ENCODE assay signal across 1 cellular context in the genomic region with DNA sequence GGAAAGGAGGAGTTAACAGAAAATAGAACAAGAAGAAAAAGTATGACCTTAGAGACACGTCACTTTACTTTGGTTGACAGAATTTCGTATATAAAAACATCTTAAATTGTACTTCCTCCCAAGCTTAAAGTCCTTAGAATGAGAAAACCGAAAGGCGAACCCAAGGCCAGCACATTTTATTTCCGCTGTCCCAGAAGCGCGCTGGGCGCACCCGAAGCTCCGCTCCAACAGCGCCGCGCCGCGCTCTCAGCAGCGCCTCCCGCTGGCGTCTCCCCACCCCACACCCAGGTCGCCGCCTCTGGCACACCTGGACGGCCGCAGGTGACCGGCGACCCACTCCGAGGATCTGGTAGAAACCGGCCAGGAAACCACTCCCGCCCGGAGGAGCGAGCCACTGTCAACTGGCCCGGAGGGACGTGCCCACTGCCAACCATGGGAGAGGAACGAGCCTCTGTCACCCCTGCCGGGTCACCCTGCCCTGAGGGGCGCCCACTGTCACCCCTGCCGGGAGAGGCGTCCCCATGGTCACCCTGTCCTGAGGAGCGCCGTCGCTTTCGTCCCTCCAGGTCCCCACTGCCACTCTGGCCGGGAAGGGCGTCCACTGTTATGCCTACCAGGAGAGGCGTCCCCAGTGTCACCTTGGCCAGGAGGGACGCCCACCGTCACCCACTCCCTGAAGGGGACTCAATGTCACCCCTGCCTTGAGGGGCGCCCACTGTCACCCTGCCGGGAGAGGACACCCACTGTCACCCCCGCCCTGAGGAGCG.
A peak's percentile ranks its signal among the peaks of the same experiment; 100 is the strongest.
TF ChIP-seq lines count a peak whose summit lies in the region.

No MANE protein-coding gene starts in this region.

TF ChIP-seq in HepG2, 621 proteins besides CTCF, POLR2A, EP300 and RAD21 (continued from another document and continues in another):
- TF ChIP-seq KLF12 (CRISPR knock-in tag; IDR thresholded peaks at IDR 0.05; ENCODE audit: borderline replicate concordance) (no peak), ZNF619 (CRISPR knock-in tag; IDR thresholded peaks at IDR 0.05) (peak; percentile 74; the same call in 1 of the 2 replicates), ZBTB3 (CRISPR knock-in tag; IDR thresholded peaks at IDR 0.05; ENCODE audit: borderline replicate concordance, low read depth) (no peak), SNAPC2 (CRISPR knock-in tag; IDR thresholded peaks at IDR 0.05) (no peak; the same call in 1 of the 2 replicates), ZNF558 (CRISPR knock-in tag; IDR thresholded peaks at IDR 0.05; ENCODE audit: borderline replicate concordance) (0 out of 2 replicates have a peak, but pooled peaks have one; percentile 72), MEIS2 (CRISPR knock-in tag; IDR thresholded peaks at IDR 0.05) (peak; percentile 76; the same call in 1 of the 2 replicates), TEAD3 (CRISPR knock-in tag; optimal IDR thresholded peaks at IDR 0.05; ENCODE audit: borderline replicate concordance) (peak; percentile 76), ZNF616 (CRISPR knock-in tag; IDR thresholded peaks at IDR 0.05; ENCODE audit: low read depth) (peak; percentile 63; the same call in 1 of the 2 replicates), ZNF790 (CRISPR knock-in tag; IDR thresholded peaks at IDR 0.05; ENCODE audit: borderline replicate concordance) (0 out of 2 replicates have a peak, but pooled peaks have one; percentile 40), SALL2 (CRISPR knock-in tag; IDR thresholded peaks at IDR 0.05) (no peak), TEF (CRISPR knock-in tag; IDR thresholded peaks at IDR 0.05) (no peak), ZNF326 (CRISPR knock-in tag; IDR thresholded peaks at IDR 0.05; ENCODE audit: borderline replicate concordance) (no peak), ZNF747 (CRISPR knock-in tag; IDR thresholded peaks at IDR 0.05; ENCODE audit: borderline replicate concordance) (peak; percentile 55; the same call in 1 of the 2 replicates), ZFP82 (CRISPR knock-in tag; IDR thresholded peaks at IDR 0.05; ENCODE audit: borderline replicate concordance) (peak; percentile 91; the same call in 1 of the 2 replicates), CBX5 (CRISPR knock-in tag; IDR thresholded peaks at IDR 0.05; ENCODE audit: borderline replicate concordance) (peak; percentile 88; the same call in 1 of the 2 replicates), IRX3 (CRISPR knock-in tag; IDR thresholded peaks at IDR 0.05; ENCODE audit: borderline replicate concordance, low read depth) (no peak), ZNF512 (CRISPR knock-in tag; IDR thresholded peaks at IDR 0.05) (no peak; the same call in 1 of the 2 replicates), ZNF10 (CRISPR knock-in tag; IDR thresholded peaks at IDR 0.05; ENCODE audit: borderline replicate concordance, low read depth) (no peak), ZBTB46 (CRISPR knock-in tag; IDR thresholded peaks at IDR 0.05; ENCODE audit: borderline replicate concordance) (no peak), ZNF724P (CRISPR knock-in tag; IDR thresholded peaks at IDR 0.05; ENCODE audit: borderline replicate concordance) (peak; percentile 75; the same call in 1 of the 2 replicates), KDM1A (CRISPR knock-in tag; IDR thresholded peaks at IDR 0.05) (0 out of 2 replicates have a peak, but pooled peaks have one; percentile 58), KLF16 (CRISPR knock-in tag; IDR thresholded peaks at IDR 0.05) (peak in 1 of 2 experiments; percentile 65; a peak in 1 of 4 replicates), ZZZ3 (CRISPR knock-in tag; IDR thresholded peaks at IDR 0.05; ENCODE audit: borderline replicate concordance) (no peak), NFE2 (CRISPR knock-in tag; IDR thresholded peaks at IDR 0.05) (no peak), ZNF549 (CRISPR knock-in tag; IDR thresholded peaks at IDR 0.05) (no peak), RFX3 (CRISPR knock-in tag; IDR thresholded peaks at IDR 0.05) (no peak), ZNF607 (CRISPR knock-in tag; IDR thresholded peaks at IDR 0.05; ENCODE audit: borderline replicate concordance) (0 out of 2 replicates have a peak, but pooled peaks have one; percentile 53), FOXK1 (CRISPR knock-in tag; IDR thresholded peaks at IDR 0.05; ENCODE audit: borderline replicate concordance, low read depth) (peak; percentile 80; the same call in 1 of the 2 replicates), NR1H2 (CRISPR knock-in tag; IDR thresholded peaks at IDR 0.05; ENCODE audit: borderline replicate concordance, low read depth) (peak; percentile 92; the same call in 1 of the 2 replicates), KLF15 (CRISPR knock-in tag; IDR thresholded peaks at IDR 0.05; ENCODE audit: borderline replicate concordance) (no peak), MED1 (CRISPR knock-in tag; IDR thresholded peaks at IDR 0.05) (peak; percentile 74), SIX4 (CRISPR knock-in tag; IDR thresholded peaks at IDR 0.05) (peak; percentile 55), ZFAT (CRISPR knock-in tag; conservative IDR thresholded peaks at IDR 0.05) (no peak), ZFP1 (CRISPR knock-in tag; IDR thresholded peaks at IDR 0.05) (0 out of 2 replicates have a peak, but pooled peaks have one; percentile 46), CREM (IDR thresholded peaks at IDR 0.05) (no peak), CREM (CRISPR knock-in tag; IDR thresholded peaks at IDR 0.05) (no peak), JUN (CRISPR knock-in tag; IDR thresholded peaks at IDR 0.05) (peak; percentile 56; the same call in 1 of the 2 replicates), PHF21A (CRISPR knock-in tag; IDR thresholded peaks at IDR 0.05) (peak; percentile 72; the same call in 1 of the 2 replicates), ZNF781 (CRISPR knock-in tag; IDR thresholded peaks at IDR 0.05; ENCODE audit: borderline replicate concordance, not compliant biosample characterization) (peak; percentile 83), MZF1 (CRISPR knock-in tag; IDR thresholded peaks at IDR 0.05; ENCODE audit: borderline replicate concordance) (no peak), ZNF256 (CRISPR knock-in tag; conservative IDR thresholded peaks at IDR 0.05) (no peak), ZNF263 (CRISPR knock-in tag; IDR thresholded peaks at IDR 0.05) (no peak), FOXK2 (IDR thresholded peaks at IDR 0.05) (no peak), TBX3 (IDR thresholded peaks at IDR 0.05; ENCODE audit: borderline replicate concordance) (no peak)
- TF ChIP-seq, protein P1, sequence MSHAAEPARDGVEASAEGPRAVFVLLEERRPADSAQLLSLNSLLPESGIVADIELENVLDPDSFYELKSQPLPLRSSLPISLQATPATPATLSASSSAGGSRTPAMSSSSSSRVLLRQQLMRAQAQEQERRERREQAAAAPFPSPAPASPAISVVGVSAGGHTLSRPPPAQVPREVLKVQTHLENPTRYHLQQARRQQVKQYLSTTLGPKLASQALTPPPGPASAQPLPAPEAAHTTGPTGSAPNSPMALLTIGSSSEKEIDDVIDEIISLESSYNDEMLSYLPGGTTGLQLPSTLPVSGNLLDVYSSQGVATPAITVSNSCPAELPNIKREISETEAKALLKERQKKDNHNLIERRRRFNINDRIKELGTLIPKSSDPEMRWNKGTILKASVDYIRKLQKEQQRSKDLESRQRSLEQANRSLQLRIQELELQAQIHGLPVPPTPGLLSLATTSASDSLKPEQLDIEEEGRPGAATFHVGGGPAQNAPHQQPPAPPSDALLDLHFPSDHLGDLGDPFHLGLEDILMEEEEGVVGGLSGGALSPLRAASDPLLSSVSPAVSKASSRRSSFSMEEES (CRISPR knock-in tag; IDR thresholded peaks at IDR 0.05), result no peak
- TF ChIP-seq, protein P2, sequence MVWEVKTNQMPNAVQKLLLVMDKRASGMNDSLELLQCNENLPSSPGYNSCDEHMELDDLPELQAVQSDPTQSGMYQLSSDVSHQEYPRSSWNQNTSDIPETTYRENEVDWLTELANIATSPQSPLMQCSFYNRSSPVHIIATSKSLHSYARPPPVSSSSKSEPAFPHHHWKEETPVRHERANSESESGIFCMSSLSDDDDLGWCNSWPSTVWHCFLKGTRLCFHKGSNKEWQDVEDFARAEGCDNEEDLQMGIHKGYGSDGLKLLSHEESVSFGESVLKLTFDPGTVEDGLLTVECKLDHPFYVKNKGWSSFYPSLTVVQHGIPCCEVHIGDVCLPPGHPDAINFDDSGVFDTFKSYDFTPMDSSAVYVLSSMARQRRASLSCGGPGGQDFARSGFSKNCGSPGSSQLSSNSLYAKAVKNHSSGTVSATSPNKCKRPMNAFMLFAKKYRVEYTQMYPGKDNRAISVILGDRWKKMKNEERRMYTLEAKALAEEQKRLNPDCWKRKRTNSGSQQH (CRISPR knock-in tag; IDR thresholded peaks at IDR 0.05; ENCODE audit: low read depth), result peak; percentile 63; the same call in 1 of the 2 replicates
- TF ChIP-seq, protein P3, sequence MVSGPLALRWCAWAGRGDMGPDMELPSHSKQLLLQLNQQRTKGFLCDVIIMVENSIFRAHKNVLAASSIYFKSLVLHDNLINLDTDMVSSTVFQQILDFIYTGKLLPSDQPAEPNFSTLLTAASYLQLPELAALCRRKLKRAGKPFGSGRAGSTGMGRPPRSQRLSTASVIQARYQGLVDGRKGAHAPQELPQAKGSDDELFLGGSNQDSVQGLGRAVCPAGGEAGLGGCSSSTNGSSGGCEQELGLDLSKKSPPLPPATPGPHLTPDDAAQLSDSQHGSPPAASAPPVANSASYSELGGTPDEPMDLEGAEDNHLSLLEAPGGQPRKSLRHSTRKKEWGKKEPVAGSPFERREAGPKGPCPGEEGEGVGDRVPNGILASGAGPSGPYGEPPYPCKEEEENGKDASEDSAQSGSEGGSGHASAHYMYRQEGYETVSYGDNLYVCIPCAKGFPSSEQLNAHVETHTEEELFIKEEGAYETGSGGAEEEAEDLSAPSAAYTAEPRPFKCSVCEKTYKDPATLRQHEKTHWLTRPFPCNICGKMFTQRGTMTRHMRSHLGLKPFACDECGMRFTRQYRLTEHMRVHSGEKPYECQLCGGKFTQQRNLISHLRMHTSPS (CRISPR knock-in tag; IDR thresholded peaks at IDR 0.05; ENCODE audit: low read depth), result peak; percentile 57; the same call in 1 of the 2 replicates
- TF ChIP-seq, protein P4, sequence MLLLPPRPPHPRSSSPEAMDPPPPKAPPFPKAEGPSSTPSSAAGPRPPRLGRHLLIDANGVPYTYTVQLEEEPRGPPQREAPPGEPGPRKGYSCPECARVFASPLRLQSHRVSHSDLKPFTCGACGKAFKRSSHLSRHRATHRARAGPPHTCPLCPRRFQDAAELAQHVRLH (CRISPR knock-in tag; IDR thresholded peaks at IDR 0.05; ENCODE audit: borderline replicate concordance, low read depth), result peak; percentile 95; the same call in 1 of the 2 replicates
- TF ChIP-seq, protein P5, sequence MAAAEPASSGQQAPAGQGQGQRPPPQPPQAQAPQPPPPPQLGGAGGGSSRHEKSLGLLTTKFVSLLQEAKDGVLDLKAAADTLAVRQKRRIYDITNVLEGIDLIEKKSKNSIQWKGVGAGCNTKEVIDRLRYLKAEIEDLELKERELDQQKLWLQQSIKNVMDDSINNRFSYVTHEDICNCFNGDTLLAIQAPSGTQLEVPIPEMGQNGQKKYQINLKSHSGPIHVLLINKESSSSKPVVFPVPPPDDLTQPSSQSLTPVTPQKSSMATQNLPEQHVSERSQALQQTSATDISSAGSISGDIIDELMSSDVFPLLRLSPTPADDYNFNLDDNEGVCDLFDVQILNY (CRISPR knock-in tag; conservative IDR thresholded peaks at IDR 0.05), result 0 out of 2 replicates have a peak, but pooled peaks have one; percentile 54
- TF ChIP-seq, protein P6, sequence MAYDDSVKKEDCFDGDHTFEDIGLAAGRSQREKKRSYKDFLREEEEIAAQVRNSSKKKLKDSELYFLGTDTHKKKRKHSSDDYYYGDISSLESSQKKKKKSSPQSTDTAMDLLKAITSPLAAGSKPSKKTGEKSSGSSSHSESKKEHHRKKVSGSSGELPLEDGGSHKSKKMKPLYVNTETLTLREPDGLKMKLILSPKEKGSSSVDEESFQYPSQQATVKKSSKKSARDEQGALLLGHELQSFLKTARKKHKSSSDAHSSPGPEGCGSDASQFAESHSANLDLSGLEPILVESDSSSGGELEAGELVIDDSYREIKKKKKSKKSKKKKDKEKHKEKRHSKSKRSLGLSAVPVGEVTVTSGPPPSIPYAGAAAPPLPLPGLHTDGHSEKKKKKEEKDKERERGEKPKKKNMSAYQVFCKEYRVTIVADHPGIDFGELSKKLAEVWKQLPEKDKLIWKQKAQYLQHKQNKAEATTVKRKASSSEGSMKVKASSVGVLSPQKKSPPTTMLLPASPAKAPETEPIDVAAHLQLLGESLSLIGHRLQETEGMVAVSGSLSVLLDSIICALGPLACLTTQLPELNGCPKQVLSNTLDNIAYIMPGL (CRISPR knock-in tag; IDR thresholded peaks at IDR 0.05; ENCODE audit: borderline replicate concordance in 1 of 2, low read depth in 1 of 2), result peak; percentile 99
- TF ChIP-seq, protein P7, sequence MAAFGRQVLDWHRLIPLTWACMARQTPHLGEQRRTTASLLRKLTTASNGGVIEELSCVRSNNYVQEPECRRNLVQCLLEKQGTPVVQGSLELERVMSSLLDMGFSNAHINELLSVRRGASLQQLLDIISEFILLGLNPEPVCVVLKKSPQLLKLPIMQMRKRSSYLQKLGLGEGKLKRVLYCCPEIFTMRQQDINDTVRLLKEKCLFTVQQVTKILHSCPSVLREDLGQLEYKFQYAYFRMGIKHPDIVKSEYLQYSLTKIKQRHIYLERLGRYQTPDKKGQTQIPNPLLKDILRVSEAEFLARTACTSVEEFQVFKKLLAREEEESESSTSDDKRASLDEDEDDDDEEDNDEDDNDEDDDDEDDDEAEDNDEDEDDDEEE (CRISPR knock-in tag; IDR thresholded peaks at IDR 0.05), result peak; percentile 83
